ENCODE assay signal across 25 cellular contexts in genomic region chr3:136396916-136397315, GRCh38.
DNase-seq lines count a peak whose midpoint lies in the region; ATAC-seq and TF ChIP-seq lines count a peak whose summit lies in the region.
"Had no signal": no experiment of that assay in that cellular context is flagged by ENCODE, and none has a peak within 500 bp of the region (broad histone marks: within the 10 kb centered on the region; RNA-seq: fewer than 3 reads in every experiment).

No MANE protein-coding gene starts in this region.

- no peak overlapping the region for H2AK9ac ChIP-seq in IMR-90 (replicated peaks; ENCODE audit: low read depth, low read length, poor library complexity)

- no peak overlapping the region for H3K4me3 Mint-ChIP-seq in type B pancreatic cell
- H3K4me3 Mint-ChIP-seq: CD8-positive, alpha-beta memory T cell; T-helper 2 cell treated with Interferon-gamma antibody and Interleukin-4, amounts not matched to agents 5 μg/mL and 100 μg/mL, for 36 hours had no signal

- H3K4me3 ChIP-seq in BJ (ENCODE audit: low read depth, low read length): no peak overlapping the region
- no peak overlapping the region for H3K4me3 ChIP-seq in IMR-90 (ENCODE audit: insufficient read depth, low read depth, low read length)
- no peak overlapping the region for H3K4me3 ChIP-seq in astrocyte of the spinal cord (ENCODE audit: low read depth, low read length)
- H3K4me3 ChIP-seq: adrenal gland, thoracic aorta had no signal

- peaks cover 8% of the 10 kb centered on the region for H3K4me1 ChIP-seq in IMR-90 (ENCODE audit: control insufficient read depth, insufficient read depth, low read length)
- H3K4me1 ChIP-seq: adrenal gland had no signal

- TF ChIP-seq CTCF in BJ (IDR thresholded peaks at IDR 0.05; ENCODE audit: insufficient read depth, low read depth, low read length) (no peak), IMR-90 (conservative IDR thresholded peaks at IDR 0.05; ENCODE audit: low read depth, low read length) (no peak), astrocyte of the spinal cord (IDR thresholded peaks at IDR 0.05; ENCODE audit: low read depth, low read length) (no peak), type B pancreatic cell (conservative IDR thresholded peaks at IDR 0.05) (no peak)

- H3K36me3 ChIP-seq in BJ (ENCODE audit: control insufficient read depth, insufficient read depth, low read length) (no peaks in the 10 kb centered on the region; the same call in 1 of the 2 replicates), IMR-90 (ENCODE audit: control insufficient read depth, insufficient read depth, low read length) (peaks cover 10% of the 10 kb centered on the region)
- H3K36me3 ChIP-seq: thoracic aorta, WERI-Rb-1 had no signal

- intact Hi-C loops in IMR-90 (cut with micrococcal nuclease): loop anchor here (10.0 kb wide), 2 partner anchors 322 to 618 kb away; no protein-coding TSS in a partner anchor

- H3K27me3 ChIP-seq in BJ (ENCODE audit: control insufficient read depth, insufficient read depth, low read length): no peaks in the 10 kb centered on the region
- H3K27me3 ChIP-seq in IMR-90 (ENCODE audit: control insufficient read depth, insufficient read depth, low read length): no peaks in the 10 kb centered on the region
- H3K27me3 ChIP-seq: adrenal gland, neutrophil had no signal

- H4K91ac ChIP-seq in IMR-90 (ENCODE audit: insufficient read depth, low read depth, low read length): peak overlapping the region; percentile 70; the same call in 1 of the 2 replicates

- H3K4me2 ChIP-seq in IMR-90 (ENCODE audit: low read depth, low read length): no peak overlapping the region

- no TSS peak for BruUV-seq in IMR-90 (replicated peaks; lab: Mats Ljungman, UMichigan)

- peak; percentile 6 for DNase-seq in BJ (ENCODE audit: low read depth)
- DNase-seq in IMR-90: peak; percentile 73
- peak; percentile 16 for DNase-seq in astrocyte of the spinal cord (ENCODE audit: low read depth, low spot score)
- peak; percentile 5 for DNase-seq in inferior parietal cortex (ENCODE audit: extremely low spot score)
- no peak for DNase-seq in type B pancreatic cell (ENCODE audit: extremely low spot score, unreplicated experiment)
- no peak for DNase-seq in DMS153 (lab: John Stamatoyannopoulos, UW)
- no peak for DNase-seq in MV-4-11 (lab: John Stamatoyannopoulos, UW)
- DNase-seq: activated CD8-positive, alpha-beta memory T cell treated with anti-CD3 and anti-CD28 coated beads, Interleukin-2, amount 50 U/mL, for 48 hours; activated gamma-delta T cell treated with Interleukin-2 at 50 U/mL for 16 hours; adrenal gland; CD8-positive, alpha-beta memory T cell; central memory CD4-positive, alpha-beta T cell; DND-41; erythroblast; NCI-H1417 treated with DMSO at 0.1 percent for 48 hours; NCI-H510A; NK-92 treated with Interleukin-12 subunit alpha and Interleukin-12 subunit beta, amount 100 ng/mL, for 24 hours; stimulated activated CD4-positive, alpha-beta T cell treated with anti-CD3 and anti-CD28 coated beads, Interleukin-2, amount 100 ng/mL, for 48 hours; stimulated activated naive CD4-positive, alpha-beta T cell; WERI-Rb-1 had no signal

- no peak overlapping the region for H3K14ac ChIP-seq in IMR-90 (replicated peaks; ENCODE audit: low read depth, low read length)

- H4K5ac ChIP-seq in IMR-90 (ENCODE audit: low read depth, low read length): no peak overlapping the region

- dilution Hi-C loops in IMR-90 (cut with HindIII; ENCODE audit: low sequenced_read_pairs, unreplicated experiment): no loop called here

- H3K36me3 Mint-ChIP-seq in type B pancreatic cell: peaks cover 13% of the 10 kb centered on the region

- no peak overlapping the region for H2BK15ac ChIP-seq in IMR-90 (ENCODE audit: low read depth, low read length)

- ATAC-seq in IMR-90 (ENCODE audit: low read depth): peak; percentile 81
- ATAC-seq in HG02759 (IDR thresholded peaks at IDR 0.05; ENCODE audit: unreplicated experiment): no peak
- ATAC-seq: SK-N-SH treated with all-trans-retinoic acid at 6 μM for 48 hours had no signal

- H3K56ac ChIP-seq in IMR-90 (ENCODE audit: extremely low read depth, insufficient read depth, low read length): no peak overlapping the region

- H3K79me1 ChIP-seq in IMR-90 (ENCODE audit: low read depth in 1 of 2, low read length in 2 of 2): peaks cover 3 to 9% of the 10 kb centered on the region in 2 experiments; a peak in 3 of 4 replicates

- no peak overlapping the region for H2AFZ ChIP-seq in IMR-90 (replicated peaks; ENCODE audit: low read length, poor library complexity)

- in situ Hi-C loops in IMR-90 (cut with MboI; ENCODE audit: low sequenced_read_pairs) (loop anchor here (10.0 kb wide), 1 partner anchor 348 kb away; no protein-coding TSS in a partner anchor), astrocyte of the spinal cord (cut with HindIII; ENCODE audit: low sequenced_read_pairs) (no loop called here)

- TF ChIP-seq RAD21 in IMR-90 (IDR thresholded peaks at IDR 0.05; ENCODE audit: low read length): no peak

- no peak for TF ChIP-seq POLR2A in IMR-90 (IDR thresholded peaks at IDR 0.05; ENCODE audit: low read depth, low read length)

- H3K27ac ChIP-seq in IMR-90 (ENCODE audit: insufficient read depth, low read length): peak overlapping the region; percentile 93; the same call in 1 of the 2 replicates
- H3K27ac ChIP-seq: adrenal gland, neutrophil, thoracic aorta, WERI-Rb-1 had no signal

- no peak overlapping the region for H3K9ac ChIP-seq in IMR-90 (ENCODE audit: low read depth, low read length)

- no peaks in the 10 kb centered on the region for H3K9me1 ChIP-seq in IMR-90 (ENCODE audit: insufficient read depth, low read length)

- H3K9me3 Mint-ChIP-seq in type B pancreatic cell: no peaks in the 10 kb centered on the region
- H3K9me3 Mint-ChIP-seq: CD8-positive, alpha-beta memory T cell; T-helper 2 cell treated with Interferon-gamma antibody and Interleukin-4, amounts not matched to agents 5 μg/mL and 100 μg/mL, for 36 hours had no signal

- no peak overlapping the region for H3K23ac ChIP-seq in IMR-90 (ENCODE audit: low read depth, low read length)

- CTCF ChIA-PET in BJ (lab: Yijun Ruan, JAX): interaction anchor here (1.0 kb wide), 2 partner anchors 197 to 355 kb away, joined by 3 to 4 read pairs; partner anchors contain the start of gene STAG1
- CTCF ChIA-PET in IMR-90 (lab: Yijun Ruan, JAX): interaction anchor here (0.6 to 1.1 kb wide), 5 partner anchors 9 to 355 kb away, joined by 3 to 8 read pairs (median 4); partner anchors contain the start of gene STAG1

- peaks cover 2% of the 10 kb centered on the region; the same call in 1 of the 2 replicates for H3K9me3 ChIP-seq in IMR-90 (ENCODE audit: control insufficient read depth, insufficient read depth, low read length)
- H3K9me3 ChIP-seq: adrenal gland, neutrophil, thoracic aorta had no signal

- H4K8ac ChIP-seq in IMR-90 (ENCODE audit: low read depth in 2 of 2, low read length in 2 of 2): peak overlapping the region in 1 of 2 experiments; percentile 72; a peak in 1 of 4 replicates

- H3K27ac Mint-ChIP-seq in type B pancreatic cell: no peak overlapping the region
- H3K27ac Mint-ChIP-seq: T-helper 2 cell treated with Interferon-gamma antibody and Interleukin-4, amounts not matched to agents 5 μg/mL and 100 μg/mL, for 36 hours had no signal

- peak overlapping the region; percentile 88 for H2BK120ac ChIP-seq in IMR-90 (ENCODE audit: low read depth, low read length)

- no peaks in the 10 kb centered on the region for H3K27me3 Mint-ChIP-seq in type B pancreatic cell
- H3K27me3 Mint-ChIP-seq: CD8-positive, alpha-beta memory T cell had no signal

- H3K4ac ChIP-seq in IMR-90 (ENCODE audit: low read depth, low read length): peak overlapping the region; percentile 78; the same call in 1 of the 2 replicates

- H3K4me1 Mint-ChIP-seq in type B pancreatic cell (ENCODE audit: unreplicated experiment): no peaks in the 10 kb centered on the region

- H2BK20ac ChIP-seq in IMR-90 (ENCODE audit: low read depth, low read length): peak overlapping the region; percentile 85; the same call in 1 of the 2 replicates

- H2AK5ac ChIP-seq in IMR-90 (ENCODE audit: low read depth, low read length): no peak overlapping the region

- peak overlapping the region; percentile 97 for H2BK5ac ChIP-seq in IMR-90 (ENCODE audit: low read depth, low read length, poor library complexity, severe bottlenecking)

- no peaks in the 10 kb centered on the region for H4K20me1 ChIP-seq in IMR-90 (ENCODE audit: insufficient read depth, low read length)

- H3K18ac ChIP-seq in IMR-90 (ENCODE audit: low read depth, low read length): no peak overlapping the region

- POLR2A ChIA-PET in BJ (lab: Charles Lee) (interaction anchor here (0.6 kb wide), 1 partner anchor 160 kb away, joined by 5 read pairs; no protein-coding TSS in a partner anchor), IMR-90 (lab: Charles Lee; ENCODE audit: unreplicated experiment) (interaction anchor here (0.6 to 1.2 kb wide), 2 partner anchors 285 to 356 kb away, joined by 6 to 9 read pairs; partner anchors contain the start of gene STAG1)

TF ChIP-seq in IMR-90, 13 proteins besides CTCF, POLR2A, EP300 and RAD21 (continues in another document):
- no peak for TF ChIP-seq MAZ (IDR thresholded peaks at IDR 0.05; ENCODE audit: borderline replicate concordance, low read depth, low read length)
- no peak for TF ChIP-seq MXI1 (IDR thresholded peaks at IDR 0.05; ENCODE audit: borderline replicate concordance, low read depth, low read length)
- TF ChIP-seq FOS (IDR thresholded peaks at IDR 0.05; ENCODE audit: low read depth, low read length): no peak
- no peak for TF ChIP-seq SMC3 (IDR thresholded peaks at IDR 0.05; ENCODE audit: low read depth, low read length)
- no peak for TF ChIP-seq CHD1 (IDR thresholded peaks at IDR 0.05; ENCODE audit: low read depth, low read length)
- no peak for TF ChIP-seq RFX5 (IDR thresholded peaks at IDR 0.05; ENCODE audit: low read depth, low read length)
- TF ChIP-seq CEBPB (IDR thresholded peaks at IDR 0.05; ENCODE audit: low read depth, low read length): no peak
- no peak for TF ChIP-seq BHLHE40 (IDR thresholded peaks at IDR 0.05; ENCODE audit: low read depth, low read length)
- TF ChIP-seq ELK1 (IDR thresholded peaks at IDR 0.05; ENCODE audit: borderline replicate concordance, low read depth, low read length): no peak
- no peak for TF ChIP-seq MAFK (IDR thresholded peaks at IDR 0.05; ENCODE audit: low read depth, low read length)
- TF ChIP-seq NFE2L2 (IDR thresholded peaks at IDR 0.05; ENCODE audit: low read depth, low read length): no peak
- no peak for TF ChIP-seq RCOR1 (IDR thresholded peaks at IDR 0.05; ENCODE audit: insufficient replicate concordance, low read length)

Comparison
In these comparisons a context has a peak if more than half of its experiments do, and no peak if none do; other contexts are left out.
1. DNase-seq: peak in BJ (single experiment), IMR-90 (single experiment), astrocyte of the spinal cord (single experiment) and inferior parietal cortex (single experiment); none in type B pancreatic cell (single experiment), DMS153 (single experiment) and MV-4-11 (single experiment).